2 cellular contexts compared by ENCODE assay signal in the genomic region with DNA sequence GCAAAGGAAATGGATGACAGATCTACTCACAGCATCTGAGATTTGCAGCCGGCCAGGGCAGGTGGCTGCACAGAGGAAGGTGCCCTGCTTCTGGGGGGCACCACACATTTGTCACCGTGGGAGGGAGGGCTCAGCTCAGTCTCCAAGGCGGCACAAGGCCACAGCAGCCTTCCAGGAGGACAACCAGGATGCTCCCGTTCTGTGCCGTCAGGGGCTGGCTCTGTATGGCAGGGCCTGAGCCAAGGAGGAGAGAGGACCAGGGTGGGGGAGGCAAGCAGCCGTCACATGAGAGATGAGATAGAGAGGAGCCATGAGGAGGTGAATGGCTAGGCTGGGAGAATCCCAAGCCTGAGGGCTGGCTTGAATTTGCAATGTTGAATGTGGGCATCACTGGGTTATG.
TF ChIP-seq lines count a peak whose summit lies in the region.

No MANE protein-coding gene starts in this region.

TF ChIP-seq in HepG2, 621 proteins besides CTCF, POLR2A, EP300 and RAD21:
- TF ChIP-seq HNF4A (CRISPR knock-in tag; IDR thresholded peaks at IDR 0.05) (no peak), ZFP41 (CRISPR knock-in tag; IDR thresholded peaks at IDR 0.05; ENCODE audit: borderline replicate concordance) (peak; percentile 1; the same call in 1 of the 2 replicates), ZFP36 (IDR thresholded peaks at IDR 0.05; ENCODE audit: borderline replicate concordance, low read depth, low read length, partially characterized antibody) (no peak), THYN1 (CRISPR knock-in tag; IDR thresholded peaks at IDR 0.05; ENCODE audit: borderline replicate concordance, low read depth) (no peak), MTA1 (CRISPR knock-in tag; IDR thresholded peaks at IDR 0.05; ENCODE audit: borderline replicate concordance) (0 out of 2 replicates have a peak, but pooled peaks have one; percentile 21), ARNTL (CRISPR knock-in tag; IDR thresholded peaks at IDR 0.05) (0 out of 2 replicates have a peak, but pooled peaks have one; percentile 39)
- TF ChIP-seq, protein P1, sequence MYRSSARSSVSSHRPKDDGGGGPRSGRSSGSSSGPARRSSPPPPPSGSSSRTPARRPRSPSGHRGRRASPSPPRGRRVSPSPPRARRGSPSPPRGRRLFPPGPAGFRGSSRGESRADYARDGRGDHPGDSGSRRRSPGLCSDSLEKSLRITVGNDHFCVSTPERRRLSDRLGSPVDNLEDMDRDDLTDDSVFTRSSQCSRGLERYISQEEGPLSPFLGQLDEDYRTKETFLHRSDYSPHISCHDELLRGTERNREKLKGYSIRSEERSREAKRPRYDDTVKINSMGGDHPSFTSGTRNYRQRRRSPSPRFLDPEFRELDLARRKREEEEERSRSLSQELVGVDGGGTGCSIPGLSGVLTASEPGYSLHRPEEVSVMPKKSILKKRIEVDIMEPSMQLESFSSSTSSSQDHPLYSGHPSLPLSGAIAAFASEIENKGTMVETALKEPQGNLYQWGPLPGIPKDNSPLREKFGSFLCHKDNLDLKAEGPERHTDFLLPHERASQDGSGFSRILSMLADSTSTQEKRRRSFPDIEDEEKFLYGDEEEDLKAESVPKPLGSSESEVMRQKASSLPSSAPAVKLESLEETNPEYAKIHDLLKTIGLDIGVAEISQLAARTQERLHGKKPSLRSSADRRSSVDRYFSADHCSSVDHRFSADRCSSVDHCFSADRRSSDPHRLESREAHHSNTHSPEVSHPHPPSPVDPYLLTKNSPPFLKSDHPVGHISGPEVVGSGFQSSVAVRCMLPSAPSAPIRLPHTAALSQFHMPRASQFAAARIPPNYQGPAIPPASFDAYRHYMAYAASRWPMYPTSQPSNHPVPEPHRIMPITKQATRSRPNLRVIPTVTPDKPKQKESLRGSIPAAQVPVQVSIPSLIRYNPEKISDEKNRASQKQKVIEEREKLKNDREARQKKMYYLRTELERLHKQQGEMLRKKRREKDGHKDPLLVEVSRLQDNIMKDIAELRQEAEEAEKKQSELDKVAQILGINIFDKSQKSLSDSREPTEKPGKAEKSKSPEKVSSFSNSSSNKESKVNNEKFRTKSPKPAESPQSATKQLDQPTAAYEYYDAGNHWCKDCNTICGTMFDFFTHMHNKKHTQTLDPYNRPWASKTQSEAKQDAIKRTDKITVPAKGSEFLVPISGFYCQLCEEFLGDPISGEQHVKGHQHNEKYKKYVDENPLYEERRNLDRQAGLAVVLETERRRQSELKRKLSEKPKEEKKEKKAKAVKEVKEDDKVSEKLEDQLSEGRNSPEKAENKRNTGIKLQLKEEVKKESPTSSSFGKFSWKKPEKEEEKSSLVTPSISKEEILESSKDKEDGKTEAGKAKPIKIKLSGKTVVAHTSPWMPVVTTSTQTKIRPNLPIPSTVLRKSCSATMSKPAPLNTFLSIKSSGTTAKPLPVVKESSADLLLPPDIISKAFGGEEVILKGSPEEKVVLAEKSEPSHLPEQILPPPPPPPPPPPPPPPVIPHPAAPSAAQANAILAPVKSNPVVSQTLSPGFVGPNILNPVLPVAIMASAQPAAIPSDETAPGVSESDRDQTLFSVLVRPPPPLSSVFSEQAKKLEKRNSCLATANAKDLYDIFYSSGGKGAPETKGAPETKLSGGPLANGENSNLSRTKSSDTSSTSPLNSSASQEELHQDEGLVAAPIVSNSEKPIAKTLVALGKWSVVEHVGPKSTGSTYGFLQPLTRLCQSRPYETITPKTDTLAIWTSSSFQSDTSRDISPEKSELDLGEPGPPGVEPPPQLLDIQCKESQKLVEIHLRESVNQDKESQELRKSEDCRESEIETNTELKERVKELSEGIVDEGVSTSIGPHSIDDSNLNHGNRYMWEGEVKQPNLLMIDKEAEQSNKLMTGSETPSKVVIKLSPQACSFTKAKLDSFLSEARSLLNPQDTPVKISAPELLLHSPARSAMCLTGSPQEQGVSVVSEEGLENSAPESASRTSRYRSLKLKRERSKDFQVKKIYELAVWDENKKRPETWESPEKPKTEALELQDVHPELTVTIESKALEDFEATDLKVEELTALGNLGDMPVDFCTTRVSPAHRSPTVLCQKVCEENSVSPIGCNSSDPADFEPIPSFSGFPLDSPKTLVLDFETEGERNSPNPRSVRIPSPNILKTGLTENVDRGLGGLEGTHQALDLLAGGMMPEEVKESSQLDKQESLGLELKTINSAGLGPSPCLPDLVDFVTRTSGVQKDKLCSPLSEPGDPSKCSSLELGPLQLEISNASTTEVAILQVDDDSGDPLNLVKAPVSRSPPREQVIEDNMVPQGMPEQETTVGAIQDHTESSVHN (CRISPR knock-in tag; IDR thresholded peaks at IDR 0.05): no peak

TF ChIP-seq in IMR-90, 13 proteins besides CTCF, POLR2A, EP300 and RAD21:
- TF ChIP-seq FOS (IDR thresholded peaks at IDR 0.05; ENCODE audit: low read depth, low read length) (no peak), MXI1 (IDR thresholded peaks at IDR 0.05; ENCODE audit: borderline replicate concordance, low read depth, low read length) (no peak), MAFK (IDR thresholded peaks at IDR 0.05; ENCODE audit: low read depth, low read length) (no peak), CHD1 (IDR thresholded peaks at IDR 0.05; ENCODE audit: low read depth, low read length) (no peak), SMC3 (IDR thresholded peaks at IDR 0.05; ENCODE audit: low read depth, low read length) (no peak), MAZ (IDR thresholded peaks at IDR 0.05; ENCODE audit: borderline replicate concordance, low read depth, low read length) (no peak)
- TF ChIP-seq, protein P2, sequence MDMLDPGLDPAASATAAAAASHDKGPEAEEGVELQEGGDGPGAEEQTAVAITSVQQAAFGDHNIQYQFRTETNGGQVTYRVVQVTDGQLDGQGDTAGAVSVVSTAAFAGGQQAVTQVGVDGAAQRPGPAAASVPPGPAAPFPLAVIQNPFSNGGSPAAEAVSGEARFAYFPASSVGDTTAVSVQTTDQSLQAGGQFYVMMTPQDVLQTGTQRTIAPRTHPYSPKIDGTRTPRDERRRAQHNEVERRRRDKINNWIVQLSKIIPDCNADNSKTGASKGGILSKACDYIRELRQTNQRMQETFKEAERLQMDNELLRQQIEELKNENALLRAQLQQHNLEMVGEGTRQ (IDR thresholded peaks at IDR 0.05; ENCODE audit: low read depth, low read length): no peak
- TF ChIP-seq, protein P3, sequence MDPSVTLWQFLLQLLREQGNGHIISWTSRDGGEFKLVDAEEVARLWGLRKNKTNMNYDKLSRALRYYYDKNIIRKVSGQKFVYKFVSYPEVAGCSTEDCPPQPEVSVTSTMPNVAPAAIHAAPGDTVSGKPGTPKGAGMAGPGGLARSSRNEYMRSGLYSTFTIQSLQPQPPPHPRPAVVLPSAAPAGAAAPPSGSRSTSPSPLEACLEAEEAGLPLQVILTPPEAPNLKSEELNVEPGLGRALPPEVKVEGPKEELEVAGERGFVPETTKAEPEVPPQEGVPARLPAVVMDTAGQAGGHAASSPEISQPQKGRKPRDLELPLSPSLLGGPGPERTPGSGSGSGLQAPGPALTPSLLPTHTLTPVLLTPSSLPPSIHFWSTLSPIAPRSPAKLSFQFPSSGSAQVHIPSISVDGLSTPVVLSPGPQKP (IDR thresholded peaks at IDR 0.05; ENCODE audit: borderline replicate concordance, low read depth, low read length): no peak
